ENCODE assay signal across 22 cellular contexts in the genomic region with DNA sequence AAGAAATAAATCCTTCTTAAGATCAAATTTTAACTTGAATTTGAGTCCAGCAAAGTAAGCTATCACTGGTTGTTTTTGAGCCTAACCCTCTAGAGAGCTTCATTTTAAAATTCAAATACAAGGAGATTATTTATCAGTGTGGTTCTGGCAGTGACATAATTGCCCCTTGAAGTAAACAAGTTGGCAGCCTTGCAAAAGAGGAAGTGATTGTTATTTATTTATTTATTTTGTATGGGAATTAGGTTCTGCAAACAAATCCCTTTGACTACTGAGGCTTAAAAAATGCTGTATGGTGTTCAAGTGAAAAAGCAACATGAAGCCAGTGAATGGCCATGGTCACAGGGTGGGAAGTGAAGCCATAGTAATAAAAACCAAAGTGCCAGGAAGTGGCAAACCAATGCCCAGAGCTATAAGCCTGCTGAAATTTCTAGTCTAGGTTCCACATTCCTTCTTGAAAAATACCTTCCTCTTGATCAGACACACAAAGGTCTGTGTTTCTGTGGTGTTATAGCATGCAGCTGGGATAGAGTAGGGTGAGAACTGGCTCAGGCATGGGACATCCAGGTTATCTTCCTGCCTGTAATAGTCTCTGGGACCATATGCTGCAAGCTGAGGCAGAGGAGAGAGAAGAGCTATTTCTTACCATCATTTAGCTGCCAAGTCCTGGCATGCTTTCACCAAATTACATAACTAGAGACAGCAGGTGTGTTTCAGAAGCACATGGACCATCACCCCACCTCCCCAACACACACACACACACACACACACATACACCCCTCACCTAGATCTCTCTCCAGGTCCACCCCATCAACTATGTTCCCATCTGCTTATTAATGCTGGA. TPM values are rescaled to one million over a fixed set of nuclear protein-coding genes. Genes with fewer than 3 reads are reported as not detected.
DNase-seq lines count a peak whose midpoint lies in the region; ATAC-seq, FAIRE-seq and TF ChIP-seq lines count a peak whose summit lies in the region.
"Had no signal": no experiment of that assay in that cellular context is flagged by ENCODE, and none has a peak within 500 bp of the region (broad histone marks: within the 10 kb centered on the region; RNA-seq: fewer than 3 reads in every experiment).

No MANE protein-coding gene starts in this region.

- no peaks in the 10 kb centered on the region for H3K36me3 ChIP-seq in BLaER1 treated with 17β-estradiol and CSF1 and Interleukin-3, amounts not matched to agents 10 nM and 100 nM
- no peaks in the 10 kb centered on the region for H3K36me3 ChIP-seq in A673 (ENCODE audit: insufficient read depth, low read length, poor library complexity, severe bottlenecking)
- H3K36me3 ChIP-seq: adrenal gland, BE2C, sigmoid colon had no signal

- no peak overlapping the region for H3K4me3 ChIP-seq in BLaER1 treated with 17β-estradiol and CSF1 and Interleukin-3, amounts not matched to agents 10 nM and 100 nM
- no peak overlapping the region for H3K4me3 ChIP-seq in A673 (ENCODE audit: low read depth, low read length, poor library complexity, severe bottlenecking)
- H3K4me3 ChIP-seq: adrenal gland, sigmoid colon, testis had no signal

- H3K27ac ChIP-seq in BLaER1 treated with 17β-estradiol and CSF1 and Interleukin-3, amounts not matched to agents 10 nM and 100 nM = no peak overlapping the region
- H3K27ac ChIP-seq in A673 (ENCODE audit: low read depth, low read length, poor library complexity, severe bottlenecking) = no peak overlapping the region
- H3K27ac ChIP-seq: adrenal gland, sigmoid colon, testis had no signal

- no peak for TF ChIP-seq CTCF in A673 (conservative IDR thresholded peaks at IDR 0.05; ENCODE audit: low read depth, low read length)

- ATAC-seq in stimulated activated naive CD8-positive, alpha-beta T cell treated with anti-CD3 and anti-CD28 coated beads, Interleukin-15, amount 100 ng/mL, for 72 hours = no peak
- ATAC-seq in effector memory CD8-positive, alpha-beta T cell (replicated peaks) = no peak
- ATAC-seq: activated T-helper 17 cell treated with anti-CD3 and anti-CD28 coated beads, Interleukin-2, amount 50 U/mL, for 72 hours; left colon had no signal

- H3K9me3 ChIP-seq in BLaER1 treated with 17β-estradiol and CSF1 and Interleukin-3, amounts not matched to agents 10 nM and 100 nM (replicated peaks in 1 of 11) = no peaks in the 10 kb centered on the region
- no peaks in the 10 kb centered on the region for H3K9me3 ChIP-seq in A673 (ENCODE audit: low read depth, low read length, poor library complexity, severe bottlenecking)
- H3K9me3 ChIP-seq: adrenal gland, BE2C, sigmoid colon, testis had no signal

- POLR2A ChIA-PET in A673 (lab: Charles Lee; ENCODE audit: low non-redundant PET) = interaction anchor here (0.7 kb wide), 1 partner anchor 15 kb away, joined by 3 read pairs; no protein-coding TSS in a partner anchor

- intact Hi-C loops in A673 (cut with micrococcal nuclease; ENCODE audit: unreplicated experiment) = no loop called here

- H3K9me3 Mint-ChIP-seq in stimulated activated naive CD8-positive, alpha-beta T cell treated with anti-CD3 and anti-CD28 coated beads, Interleukin-15, amount 100 ng/mL, for 72 hours = no peaks in the 10 kb centered on the region
- no peaks in the 10 kb centered on the region for H3K9me3 Mint-ChIP-seq in effector memory CD8-positive, alpha-beta T cell
- H3K9me3 Mint-ChIP-seq: activated T-helper 17 cell treated with anti-CD3 and anti-CD28 coated beads, Interleukin-2, amount 50 U/mL, for 72 hours; central memory CD8-positive, alpha-beta T cell had no signal

- H3K27me3 Mint-ChIP-seq in stimulated activated naive CD8-positive, alpha-beta T cell treated with anti-CD3 and anti-CD28 coated beads, Interleukin-15, amount 100 ng/mL, for 72 hours = no peaks in the 10 kb centered on the region
- peaks cover 0 to 12% of the 10 kb centered on the region in 2 donors for H3K27me3 Mint-ChIP-seq in effector memory CD8-positive, alpha-beta T cell
- H3K27me3 Mint-ChIP-seq: activated T-helper 17 cell treated with anti-CD3 and anti-CD28 coated beads, Interleukin-2, amount 50 U/mL, for 72 hours; central memory CD8-positive, alpha-beta T cell had no signal

- H3K4me2 ChIP-seq in BLaER1 treated with 17β-estradiol and CSF1 and Interleukin-3, amounts not matched to agents 10 nM and 100 nM = peak overlapping the region; percentile 1 to 80 (median 33); a peak in 16 of 22 replicates

- in situ Hi-C loops in G401 (cut with HindIII; ENCODE audit: low sequenced_read_pairs) = no loop called here

- BruUV-seq in A673 (replicated peaks; lab: Mats Ljungman, UMichigan) = no TSS peak

- no peaks in the 10 kb centered on the region for H3K36me3 Mint-ChIP-seq in effector memory CD8-positive, alpha-beta T cell (ENCODE audit: insufficient read depth)

- H3K4me3 Mint-ChIP-seq in stimulated activated naive CD8-positive, alpha-beta T cell treated with anti-CD3 and anti-CD28 coated beads, Interleukin-15, amount 100 ng/mL, for 72 hours = no peak overlapping the region
- H3K4me3 Mint-ChIP-seq in effector memory CD8-positive, alpha-beta T cell = no peak overlapping the region
- H3K4me3 Mint-ChIP-seq: activated T-helper 17 cell treated with anti-CD3 and anti-CD28 coated beads, Interleukin-2, amount 50 U/mL, for 72 hours; central memory CD8-positive, alpha-beta T cell had no signal

- CTCF ChIA-PET in A673 (lab: Charles Lee) = no interaction called here

- no peaks in the 10 kb centered on the region for H3K27me3 ChIP-seq in BLaER1 treated with 17β-estradiol and CSF1 and Interleukin-3, amounts not matched to agents 10 nM and 100 nM
- no peaks in the 10 kb centered on the region for H3K27me3 ChIP-seq in A673 (replicated peaks; ENCODE audit: insufficient read depth, low read depth, low read length, poor library complexity)
- H3K27me3 ChIP-seq: BE2C, sigmoid colon, testis had no signal

- no peaks in the 10 kb centered on the region for H4K20me1 ChIP-seq in BLaER1 treated with 17β-estradiol and CSF1 and Interleukin-3, amounts not matched to agents 10 nM and 100 nM

- no peak overlapping the region for H3K9ac ChIP-seq in BLaER1 treated with 17β-estradiol and CSF1 and Interleukin-3, amounts not matched to agents 10 nM and 100 nM

- H3K4me1 ChIP-seq in BLaER1 treated with 17β-estradiol and CSF1 and Interleukin-3, amounts not matched to agents 10 nM and 100 nM = peaks cover 7 to 13% (median 9%) of the 10 kb centered on the region in 10 experiments; a peak in 17 of 20 replicates
- no peaks in the 10 kb centered on the region for H3K4me1 ChIP-seq in A673 (ENCODE audit: insufficient read depth, low read length, poor library complexity, severe bottlenecking)
- H3K4me1 ChIP-seq: adrenal gland, BE2C, sigmoid colon, testis had no signal

- H3K27ac Mint-ChIP-seq in stimulated activated naive CD8-positive, alpha-beta T cell treated with anti-CD3 and anti-CD28 coated beads, Interleukin-15, amount 100 ng/mL, for 72 hours = no peak overlapping the region
- no peak overlapping the region for H3K27ac Mint-ChIP-seq in effector memory CD8-positive, alpha-beta T cell
- H3K27ac Mint-ChIP-seq: activated T-helper 17 cell treated with anti-CD3 and anti-CD28 coated beads, Interleukin-2, amount 50 U/mL, for 72 hours had no signal

- DNase-seq in G401 (ENCODE audit: low spot score) = peak; percentile 95
- DNase-seq in NCI-H2107 treated with DMSO at 0.1 percent for 48 hours (lab: John Stamatoyannopoulos, UW; ENCODE audit: unreplicated experiment) = peak; percentile 5
- no peak for DNase-seq in SHP77 (lab: John Stamatoyannopoulos, UW)
- no peak for DNase-seq in stimulated activated naive CD8-positive, alpha-beta T cell treated with anti-CD3 and anti-CD28 coated beads, Interleukin-15, amount 100 ng/mL, for 72 hours
- no peak for DNase-seq in A673 (ENCODE audit: low spot score)
- no peak for DNase-seq in effector memory CD8-positive, alpha-beta T cell
- DNase-seq: activated CD8-positive, alpha-beta memory T cell treated with anti-CD3 and anti-CD28 coated beads for 24 hours; adrenal gland; BE2C; left colon; NCI-H1417 treated with DMSO at 0.1 percent for 48 hours; NCI-H774; sigmoid colon; stimulated activated CD4-positive, alpha-beta T cell treated with anti-CD3 and anti-CD28 coated beads, Interleukin-2, amount 100 ng/mL, for 48 hours; testis had no signal

- FAIRE-seq in colon (lab: Jason Lieb, UNC) = peak; percentile 92
- FAIRE-seq: endometrium, RCC 7860 had no signal

- H3K4me1 Mint-ChIP-seq in stimulated activated naive CD8-positive, alpha-beta T cell treated with anti-CD3 and anti-CD28 coated beads, Interleukin-15, amount 100 ng/mL, for 72 hours = no peaks in the 10 kb centered on the region
- H3K4me1 Mint-ChIP-seq in effector memory CD8-positive, alpha-beta T cell (ENCODE audit: low read depth in 2 of 2) = no peaks in the 10 kb centered on the region
- H3K4me1 Mint-ChIP-seq: activated T-helper 17 cell treated with anti-CD3 and anti-CD28 coated beads, Interleukin-2, amount 50 U/mL, for 72 hours; central memory CD8-positive, alpha-beta T cell had no signal

RNA-seq across cellular contexts. Expression of gene TSPAN7, which starts 47.1 kb away (rescaled TPM):
- not detected in 2 replicates for total RNA-seq in G401 (2014; rRNA removed; shearing (Covaris generic))
- 0.26 and 0.31 TPM in 2 replicates for total RNA-seq in A673 (2021)
- total RNA-seq: mononuclear cell had no signal

Comparison
In these comparisons a context has a peak if more than half of its experiments do, and no peak if none do; other contexts are left out.
1. DNase-seq: peak in G401 (single experiment) and NCI-H2107 treated with DMSO at 0.1 percent for 48 hours (single experiment); none in SHP77 (0 of 2), stimulated activated naive CD8-positive, alpha-beta T cell treated with anti-CD3 and anti-CD28 coated beads, Interleukin-15, amount 100 ng/mL, for 72 hours (0 of 2), A673 (single experiment) and effector memory CD8-positive, alpha-beta T cell (0 of 3).